In the genomic region with DNA sequence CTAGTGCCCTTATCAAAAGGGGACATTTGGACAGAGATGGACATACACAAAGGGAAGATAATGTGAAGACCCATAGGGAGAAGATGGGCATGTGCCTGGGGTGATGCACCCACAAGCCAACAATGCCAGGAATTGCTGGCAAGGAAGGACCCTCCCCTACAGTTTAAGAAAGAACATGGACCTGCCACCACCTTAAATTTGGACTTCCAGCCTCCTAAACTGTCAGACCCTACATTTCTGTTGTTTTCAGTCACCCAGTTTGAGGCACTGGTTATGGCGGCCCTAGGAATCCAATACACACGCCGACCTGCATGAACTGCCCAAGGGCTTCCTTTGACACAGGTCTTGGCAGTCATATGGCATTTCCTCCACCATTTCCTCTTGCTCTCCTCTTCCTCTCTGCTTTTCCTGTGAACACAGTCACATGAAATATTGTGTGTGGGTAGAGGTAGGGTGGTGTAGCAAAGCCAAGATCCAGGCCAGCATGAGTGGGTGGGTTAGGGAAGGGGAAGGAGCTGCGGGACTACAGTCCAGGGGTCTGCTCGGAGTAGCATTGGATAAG, we compare ENCODE assay signal across 15 cellular contexts.
DNase-seq lines count a peak whose midpoint lies in the region; ATAC-seq, FAIRE-seq and TF ChIP-seq lines count a peak whose summit lies in the region.
"Had no signal": no experiment of that assay in that cellular context is flagged by ENCODE, and none has a peak within 500 bp of the region (broad histone marks: within the 10 kb centered on the region; RNA-seq: fewer than 3 reads in every experiment).

No MANE protein-coding gene starts in this region.

- no peak overlapping the region for H3K4ac ChIP-seq in mesendoderm (ENCODE audit: low read depth, low read length)

- peak; percentile 67 for FAIRE-seq in endothelial cell of umbilical vein (lab: Jason Lieb, UNC)
- FAIRE-seq: G401.6 had no signal

- H3K9ac ChIP-seq in endothelial cell of umbilical vein (replicated peaks; ENCODE audit: extremely low read depth, insufficient read depth, low read length), result no peak overlapping the region
- H3K9ac ChIP-seq in mesendoderm (ENCODE audit: low read length), result no peak overlapping the region

- no peaks in the 10 kb centered on the region for H3K4me1 ChIP-seq in HEK293 (ENCODE audit: control insufficient read depth, insufficient read depth, low read length)
- peaks cover 37% of the 10 kb centered on the region for H3K4me1 ChIP-seq in endothelial cell of umbilical vein (ENCODE audit: control insufficient read depth, extremely low read depth, insufficient read depth, low read length)
- no peaks in the 10 kb centered on the region for H3K4me1 ChIP-seq in mesendoderm (ENCODE audit: control insufficient read depth, low read depth, low read length)
- H3K4me1 ChIP-seq: Caco-2 had no signal

- H3K4me1 Mint-ChIP-seq in stimulated activated naive B cell treated with anti-CD40 and anti-IgM and Interleukin-4, amounts not matched to agents 10 μg/mL and 1 μg/mL and 100 μg/mL, for 72 hours, result peaks cover 31 to 44% of the 10 kb centered on the region in 2 donors
- H3K4me1 Mint-ChIP-seq in HFFc6 (ENCODE audit: low read depth), result no peaks in the 10 kb centered on the region

- WGBS in mesendoderm (ENCODE audit: extremely low coverage, insufficient coverage, low lambda C conversion rate), result no CpG with 5 or more reads among the region's 5 CpGs

- no peaks in the 10 kb centered on the region for H3K36me3 ChIP-seq in HEK293 (ENCODE audit: control insufficient read depth in 2 of 2, insufficient read depth in 1 of 2, low read length in 2 of 2)
- H3K36me3 ChIP-seq in endothelial cell of umbilical vein (ENCODE audit: control insufficient read depth in 2 of 2, extremely low read depth in 1 of 2, insufficient read depth in 2 of 2, low read length in 2 of 2), result no peaks in the 10 kb centered on the region
- H3K36me3 ChIP-seq in mesendoderm (ENCODE audit: control insufficient read depth, insufficient read depth, low read length), result no peaks in the 10 kb centered on the region
- H3K36me3 ChIP-seq: HAP-1 had no signal

- H3K56ac ChIP-seq in mesendoderm (ENCODE audit: low read length), result no peak overlapping the region

- no peak for TF ChIP-seq CTCF in HEK293 (tag by site-specific recombination; IDR thresholded peaks at IDR 0.05)
- no peak for TF ChIP-seq CTCF in endothelial cell of umbilical vein (IDR thresholded peaks at IDR 0.05; ENCODE audit: extremely low read depth in 1 of 2, insufficient read depth in 1 of 2, low read depth in 1 of 2, low read length in 2 of 2)
- TF ChIP-seq CTCF in HFFc6 (IDR thresholded peaks at IDR 0.05), result no peak

- H3K36me3 Mint-ChIP-seq in stimulated activated naive B cell treated with anti-CD40 and anti-IgM and Interleukin-4, amounts not matched to agents 10 μg/mL and 1 μg/mL and 100 μg/mL, for 72 hours, result peaks cover 24 to 29% of the 10 kb centered on the region in 2 donors
- H3K36me3 Mint-ChIP-seq in HFFc6 (ENCODE audit: low read depth), result peaks cover 6% of the 10 kb centered on the region

- no peak overlapping the region for H3K18ac ChIP-seq in mesendoderm (ENCODE audit: low read length)

- no peak for ATAC-seq in stimulated activated naive B cell treated with anti-CD40 and anti-IgM and Interleukin-4, amounts not matched to agents 10 μg/mL and 1 μg/mL and 100 μg/mL, for 72 hours (replicated peaks)
- ATAC-seq: GM23338 had no signal

- H3K4me3 ChIP-seq in HEK293 (ENCODE audit: low read depth, low read length), result no peak overlapping the region
- H3K4me3 ChIP-seq in endothelial cell of umbilical vein (replicated peaks in 1 of 3; ENCODE audit: insufficient read depth in 1 of 3, low read depth in 1 of 3, low read length in 3 of 3), result no peak overlapping the region
- H3K4me3 ChIP-seq in mesendoderm (ENCODE audit: low read length), result no peak overlapping the region
- H3K4me3 ChIP-seq: GM23338, HAP-1 had no signal

- H2BK5ac ChIP-seq in mesendoderm (ENCODE audit: low read length), result no peak overlapping the region

- H4K20me1 ChIP-seq in endothelial cell of umbilical vein (replicated peaks; ENCODE audit: control insufficient read depth, extremely low read depth, insufficient read depth, low read length), result no peaks in the 10 kb centered on the region

- H3K27ac Mint-ChIP-seq in stimulated activated naive B cell treated with anti-CD40 and anti-IgM and Interleukin-4, amounts not matched to agents 10 μg/mL and 1 μg/mL and 100 μg/mL, for 72 hours, result peak overlapping the region; percentile 59
- H3K27ac Mint-ChIP-seq in HFFc6, result no peak overlapping the region
- H3K27ac Mint-ChIP-seq: CD4-positive, alpha-beta memory T cell; GM23338 had no signal

- no peak overlapping the region for H3K4me3 Mint-ChIP-seq in stimulated activated naive B cell treated with anti-CD40 and anti-IgM and Interleukin-4, amounts not matched to agents 10 μg/mL and 1 μg/mL and 100 μg/mL, for 72 hours
- no peak overlapping the region for H3K4me3 Mint-ChIP-seq in HFFc6
- H3K4me3 Mint-ChIP-seq: GM23338 had no signal

- H3K9me3 Mint-ChIP-seq in stimulated activated naive B cell treated with anti-CD40 and anti-IgM and Interleukin-4, amounts not matched to agents 10 μg/mL and 1 μg/mL and 100 μg/mL, for 72 hours, result peaks cover 9% of the 10 kb centered on the region in 2 donors
- H3K9me3 Mint-ChIP-seq in HFFc6, result no peaks in the 10 kb centered on the region

- dilution Hi-C loops in endothelial cell of umbilical vein (cut with MboI; ENCODE audit: extremely low pct_ligation_motif_present, low sequenced_read_pairs), result no loop called here

- no peaks in the 10 kb centered on the region for H3K9me1 ChIP-seq in endothelial cell of umbilical vein (replicated peaks; ENCODE audit: control insufficient read depth, extremely low read depth, insufficient read depth, low read length)

- no peaks in the 10 kb centered on the region for H3K79me1 ChIP-seq in mesendoderm (ENCODE audit: low read length)

- H3K27me3 ChIP-seq in endothelial cell of umbilical vein (ENCODE audit: control insufficient read depth in 2 of 2, insufficient read depth in 2 of 2, low read length in 2 of 2), result no peaks in the 10 kb centered on the region
- no peaks in the 10 kb centered on the region for H3K27me3 ChIP-seq in mesendoderm (ENCODE audit: insufficient read depth, low read length, poor library complexity)

- DNase-seq in dermis blood vessel endothelial cell, result peak; percentile 51
- DNase-seq in endothelial cell of umbilical vein (ENCODE audit: low read depth, low spot score), result peak; percentile 21
- DNase-seq in stimulated activated naive B cell treated with anti-CD40 and anti-IgM and Interleukin-4, amounts not matched to agents 10 μg/mL and 1 μg/mL and 100 μg/mL, for 72 hours, result no peak
- DNase-seq in COR-L47 (lab: John Stamatoyannopoulos, UW), result no peak
- no peak for DNase-seq in mesendoderm
- no peak for DNase-seq in HFFc6
- DNase-seq: C1 segment of cervical spinal cord; Caco-2; CD4-positive, alpha-beta memory T cell; DMS153; DND-41 had no signal

- no peak overlapping the region for H2AK5ac ChIP-seq in mesendoderm (ENCODE audit: low read length)

- BruUV-seq in endothelial cell of umbilical vein (replicated peaks; lab: Mats Ljungman, UMichigan), result no TSS peak

- no peak for TF ChIP-seq POLR2A in endothelial cell of umbilical vein (IDR thresholded peaks at IDR 0.05; ENCODE audit: low read depth, low read length)

- no peak overlapping the region for H2BK15ac ChIP-seq in mesendoderm (replicated peaks; ENCODE audit: low read depth)

- POLR2A ChIA-PET in HEK293 (lab: Yijun Ruan, JAX), result no interaction called here
- POLR2A ChIA-PET in endothelial cell of umbilical vein (lab: Charles Lee), result no interaction called here

- H3K79me2 ChIP-seq in endothelial cell of umbilical vein (ENCODE audit: control insufficient read depth, insufficient read depth, low read length), result no peaks in the 10 kb centered on the region
- H3K79me2 ChIP-seq in mesendoderm (ENCODE audit: control insufficient read depth, insufficient read depth, low read length), result no peaks in the 10 kb centered on the region

- intact Hi-C loops in endothelial cell of umbilical vein (cut with micrococcal nuclease), result loop anchor here (2.0 kb wide), 1 partner anchor 36 kb away; no protein-coding TSS in a partner anchor

- H3K27ac ChIP-seq in HEK293 (ENCODE audit: extremely low read depth, low read depth, low read length) (no peak overlapping the region), endothelial cell of umbilical vein (ENCODE audit: insufficient read depth, low read depth, low read length) (peak overlapping the region; percentile 12), mesendoderm (ENCODE audit: low read depth, low read length) (no peak overlapping the region)

- H2AFZ ChIP-seq in endothelial cell of umbilical vein (ENCODE audit: low read depth, low read length), result no peak overlapping the region
- H2AFZ ChIP-seq: GM23338 had no signal

- no peaks in the 10 kb centered on the region for H3K9me3 ChIP-seq in HEK293 (ENCODE audit: control insufficient read depth, insufficient read depth, low read depth, low read length)
- H3K9me3 ChIP-seq in endothelial cell of umbilical vein (replicated peaks; ENCODE audit: control insufficient read depth, insufficient read depth, low read length), result no peaks in the 10 kb centered on the region
- H3K9me3 ChIP-seq: Caco-2, HAP-1 had no signal

- CTCF ChIA-PET in HEK293 (lab: Yijun Ruan, JAX), result no interaction called here
- CTCF ChIA-PET in endothelial cell of umbilical vein (lab: Charles Lee), result no interaction called here

- H4K5ac ChIP-seq in mesendoderm (ENCODE audit: low read length), result no peak overlapping the region

- H4K8ac ChIP-seq in mesendoderm (ENCODE audit: low read depth, low read length), result no peak overlapping the region

- H3K27me3 Mint-ChIP-seq in stimulated activated naive B cell treated with anti-CD40 and anti-IgM and Interleukin-4, amounts not matched to agents 10 μg/mL and 1 μg/mL and 100 μg/mL, for 72 hours, result peaks cover 0 to 12% of the 10 kb centered on the region in 2 donors
- H3K27me3 Mint-ChIP-seq in HFFc6 (ENCODE audit: insufficient read depth), result peaks cover 1% of the 10 kb centered on the region; the same call in 1 of the 2 replicates

- H2BK120ac ChIP-seq in mesendoderm (ENCODE audit: low read depth, low read length), result no peak overlapping the region

- no peak overlapping the region for H3K23ac ChIP-seq in mesendoderm (ENCODE audit: low read length)

- peak overlapping the region; percentile 23 for H3K4me2 ChIP-seq in endothelial cell of umbilical vein (ENCODE audit: insufficient read depth, low read length)
- no peak overlapping the region for H3K4me2 ChIP-seq in mesendoderm (ENCODE audit: low read length)
- H3K4me2 ChIP-seq: GM23338 had no signal

TF ChIP-seq in HEK293, 187 proteins besides CTCF, POLR2A, EP300 and RAD21 (continues in another document):
- TF ChIP-seq ZNF560 (tag by site-specific recombination; IDR thresholded peaks at IDR 0.05; ENCODE audit: borderline replicate concordance), result no peak
- TF ChIP-seq ZFHX2 (tag by site-specific recombination; conservative IDR thresholded peaks at IDR 0.05), result 0 out of 2 replicates have a peak, but pooled peaks have one; percentile 28
- TF ChIP-seq ZNF292 (tag by site-specific recombination; IDR thresholded peaks at IDR 0.05; ENCODE audit: borderline replicate concordance, low read depth), result no peak

TF ChIP-seq in endothelial cell of umbilical vein, 7 proteins besides CTCF, POLR2A, EP300 and RAD21 (continues in another document):
- TF ChIP-seq POLR2AphosphoS5 (IDR thresholded peaks at IDR 0.05; ENCODE audit: insufficient read depth, low read depth, low read length) (no peak), FOS (IDR thresholded peaks at IDR 0.05; ENCODE audit: borderline replicate concordance, insufficient read depth, low read length) (no peak), MYC (IDR thresholded peaks at IDR 0.05; ENCODE audit: low read depth, low read length) (no peak)

Comparison
In these comparisons a context has a peak if more than half of its experiments do, and no peak if none do; other contexts are left out.
1. DNase-seq: peak in dermis blood vessel endothelial cell (single experiment) and endothelial cell of umbilical vein (single experiment); none in stimulated activated naive B cell treated with anti-CD40 and anti-IgM and Interleukin-4, amounts not matched to agents 10 μg/mL and 1 μg/mL and 100 μg/mL, for 72 hours (single experiment), COR-L47 (single experiment), mesendoderm (single experiment) and HFFc6 (single experiment).